Comparison of ENCODE assay signal across 18 cellular contexts in genomic region chr5:72291601-72292000, GRCh38. TPM values are rescaled to one million over a fixed set of nuclear protein-coding genes. Genes with fewer than 3 reads are reported as not detected.
DNase-seq lines count a peak whose midpoint lies in the region; FAIRE-seq and TF ChIP-seq lines count a peak whose summit lies in the region.
"Had no signal": no experiment of that assay in that cellular context is flagged by ENCODE, and none has a peak within 500 bp of the region (broad histone marks: within the 10 kb centered on the region; RNA-seq: fewer than 3 reads in every experiment).

No MANE protein-coding gene starts in this region.

- in situ Hi-C loops in G401 (cut with HindIII; ENCODE audit: low sequenced_read_pairs) = no loop called here

- H3K4me2 ChIP-seq in DOHH2 (ENCODE audit: low read length) (peak overlapping the region; percentile 94), Loucy (ENCODE audit: low read depth, low read length, poor library complexity, severe bottlenecking) (peak overlapping the region; percentile 60)

- FAIRE-seq in islet of Langerhans (lab: Jason Lieb, UNC) (peak; percentile 5), D721Med (lab: Jason Lieb, UNC) (no peak)
- FAIRE-seq: GM12891 had no signal

- TF ChIP-seq CTCF in DOHH2 (IDR thresholded peaks at IDR 0.05; ENCODE audit: low read depth, low read length, poor library complexity, severe bottlenecking) (no peak), Loucy (conservative IDR thresholded peaks at IDR 0.05; ENCODE audit: low read length) (no peak), D721Med (IDR thresholded peaks at IDR 0.05; ENCODE audit: insufficient read depth, missing control alignments) (no peak)

- H3K9ac ChIP-seq in Loucy (ENCODE audit: low read depth, low read length, poor library complexity, severe bottlenecking) = peak overlapping the region; percentile 30

- no peaks in the 10 kb centered on the region for H3K9me2 ChIP-seq in DOHH2 (replicated peaks; ENCODE audit: control insufficient read depth, low read length)
- no peaks in the 10 kb centered on the region for H3K9me2 ChIP-seq in Loucy (replicated peaks; ENCODE audit: low read depth, low read length)

- peaks cover 59% of the 10 kb centered on the region for H3F3A ChIP-seq in DOHH2 (ENCODE audit: control insufficient read depth, insufficient read depth)
- H3F3A ChIP-seq in Loucy (ENCODE audit: low read depth) = peaks cover 10% of the 10 kb centered on the region; the same call in 1 of the 2 replicates

- peaks cover 94% of the 10 kb centered on the region for H3K4me1 ChIP-seq in DOHH2 (ENCODE audit: control insufficient read depth, low read length)
- peaks cover 56% of the 10 kb centered on the region for H3K4me1 ChIP-seq in Loucy (ENCODE audit: insufficient read depth, low read length, poor library complexity, severe bottlenecking)

- H3K4me3 ChIP-seq in DOHH2 (ENCODE audit: low read length) (peak overlapping the region; percentile 60), Loucy (ENCODE audit: low read length, poor library complexity, severe bottlenecking) (no peak overlapping the region)
- H3K4me3 ChIP-seq: SJSA1 had no signal

- H3K27ac ChIP-seq in DOHH2 (ENCODE audit: low read depth, low read length) = peak overlapping the region; percentile 95
- H3K27ac ChIP-seq: RWPE1, SJSA1 had no signal

- H3K27me3 ChIP-seq in DOHH2 (ENCODE audit: control insufficient read depth, low read length) (no peaks in the 10 kb centered on the region), Loucy (ENCODE audit: insufficient read depth, low read length, poor library complexity, severe bottlenecking) (no peaks in the 10 kb centered on the region)
- H3K27me3 ChIP-seq: SJSA1 had no signal

- H4K20me1 ChIP-seq in DOHH2 (ENCODE audit: control insufficient read depth, insufficient read depth, low read depth, low read length) = no peaks in the 10 kb centered on the region
- H4K20me1 ChIP-seq in Loucy (ENCODE audit: insufficient read depth, low read length, poor library complexity, severe bottlenecking) = no peaks in the 10 kb centered on the region

- no peak overlapping the region for H2AFZ ChIP-seq in Loucy (ENCODE audit: low read length)

- H3K36me3 ChIP-seq in DOHH2 (ENCODE audit: control insufficient read depth, low read length) = peaks cover 88% of the 10 kb centered on the region
- H3K36me3 ChIP-seq in Loucy (ENCODE audit: insufficient read depth, low read length) = peaks cover 53% of the 10 kb centered on the region

- H3K79me2 ChIP-seq in DOHH2 (ENCODE audit: control insufficient read depth, low read length) (peaks cover 74% of the 10 kb centered on the region), Loucy (ENCODE audit: insufficient read depth, low read length) (peaks cover 33% of the 10 kb centered on the region; the same call in 1 of the 2 replicates)

- DNase-seq in OCI-M1 (lab: John Stamatoyannopoulos, UW) (peak; percentile 79), D721Med (ENCODE audit: insufficient read length, low spot score) (no peak), SKM-1 (lab: John Stamatoyannopoulos, UW; ENCODE audit: unreplicated experiment) (no peak), G401 (ENCODE audit: low spot score) (no peak)
- DNase-seq: CD8-positive, alpha-beta T cell; DMS153; GOT3; NCI-H2081 treated with DMSO at 0.1 percent for 48 hours; NCI-H226; NCI-H748 treated with DMSO at 0.1 percent for 48 hours; T-cell; T1000 had no signal

- no peaks in the 10 kb centered on the region for H3K9me3 ChIP-seq in DOHH2 (ENCODE audit: control insufficient read depth, insufficient read depth, low read length)
- H3K9me3 ChIP-seq in Loucy (ENCODE audit: insufficient read depth, low read depth, low read length) = no peaks in the 10 kb centered on the region
- H3K9me3 ChIP-seq: SJSA1 had no signal

RNA-seq across cellular contexts. Expression of gene MRPS27, which starts 28.4 kb away (rescaled TPM):
- total RNA-seq in G401 (2014; rRNA removed; shearing (Covaris generic)) = 155 and 193 TPM in 2 replicates

RNA-seq across cellular contexts. Expression of gene PTCD2, which starts 28.6 kb away (rescaled TPM):
- 13.2 and 19.9 TPM in 2 replicates for total RNA-seq in G401 (2014; rRNA removed; shearing (Covaris generic))
